17 cellular contexts compared by ENCODE assay signal in genomic region chr16:9665851-9666271, GRCh38.
"Had no signal": no experiment of that assay in that cellular context is flagged by ENCODE, and none has a peak within 500 bp of the region (broad histone marks: within the 10 kb centered on the region; RNA-seq: fewer than 3 reads in every experiment).

No MANE protein-coding gene starts in this region.

- H3K36me3 Mint-ChIP-seq: activated naive CD4-positive, alpha-beta T cell treated with anti-CD3 and anti-CD28 coated beads, Interleukin-2, amount 10 ng/mL, durations not matched to agents 7 days and 5 days; stimulated activated memory B cell treated with anti-CD40 and anti-IgM and Interleukin-4, amounts not matched to agents 10 μg/mL and 1 μg/mL and 100 μg/mL, for 72 hours had no signal

- H3K36me3 ChIP-seq: adrenal gland, neutrophil had no signal

- H3K4me1 ChIP-seq: adrenal gland had no signal

- H3K4me2 ChIP-seq: smooth muscle cell had no signal

- H3K9me3 ChIP-seq: adrenal gland, neutrophil had no signal

- ATAC-seq: naive thymus-derived CD8-positive, alpha-beta T cell; right cardiac atrium; stimulated activated memory B cell treated with anti-CD40 and anti-IgM and Interleukin-4, amounts not matched to agents 10 μg/mL and 1 μg/mL and 100 μg/mL, for 72 hours had no signal

- DNase-seq: activated CD4-positive, CD25-positive, alpha-beta regulatory T cell; activated naive CD4-positive, alpha-beta T cell treated with anti-CD3 and anti-CD28 coated beads, Interleukin-2, amount 10 ng/mL, durations not matched to agents 7 days and 5 days; adrenal gland; effector memory CD4-positive, alpha-beta T cell; erythroblast; kidney glomerular epithelial cell; midbrain; naive thymus-derived CD8-positive, alpha-beta T cell; posterior cingulate gyrus; right cardiac atrium; T-helper 2 cell; trophoblast cell had no signal

- H3K27ac ChIP-seq: adrenal gland, neutrophil had no signal

- H3K27ac Mint-ChIP-seq: activated naive CD4-positive, alpha-beta T cell treated with anti-CD3 and anti-CD28 coated beads, Interleukin-2, amount 10 ng/mL, durations not matched to agents 7 days and 5 days; activated T-helper 2 cell treated with anti-CD3 and anti-CD28 coated beads, Interferon-gamma antibody, Interleukin-2, Interleukin-4, amounts not matched to agents 10 μg/mL and 5 μg/mL and 100 μg/mL, durations not matched to agents 14 hours and 24 hours and 36 hours; naive thymus-derived CD8-positive, alpha-beta T cell; stimulated activated memory B cell treated with anti-CD40 and anti-IgM and Interleukin-4, amounts not matched to agents 10 μg/mL and 1 μg/mL and 100 μg/mL, for 72 hours had no signal

- H3K9me3 Mint-ChIP-seq: activated naive CD4-positive, alpha-beta T cell treated with anti-CD3 and anti-CD28 coated beads, Interleukin-2, amount 10 ng/mL, durations not matched to agents 7 days and 5 days; stimulated activated memory B cell treated with anti-CD40 and anti-IgM and Interleukin-4, amounts not matched to agents 10 μg/mL and 1 μg/mL and 100 μg/mL, for 72 hours had no signal

- H3K27me3 ChIP-seq: adrenal gland, neutrophil had no signal

- H3K4me3 Mint-ChIP-seq: activated naive CD4-positive, alpha-beta T cell treated with anti-CD3 and anti-CD28 coated beads, Interleukin-2, amount 10 ng/mL, durations not matched to agents 7 days and 5 days; central memory CD8-positive, alpha-beta T cell; naive thymus-derived CD8-positive, alpha-beta T cell; stimulated activated memory B cell treated with anti-CD40 and anti-IgM and Interleukin-4, amounts not matched to agents 10 μg/mL and 1 μg/mL and 100 μg/mL, for 72 hours had no signal

- H3K4me1 Mint-ChIP-seq: activated naive CD4-positive, alpha-beta T cell treated with anti-CD3 and anti-CD28 coated beads, Interleukin-2, amount 10 ng/mL, durations not matched to agents 7 days and 5 days; central memory CD8-positive, alpha-beta T cell; stimulated activated memory B cell treated with anti-CD40 and anti-IgM and Interleukin-4, amounts not matched to agents 10 μg/mL and 1 μg/mL and 100 μg/mL, for 72 hours had no signal

- H3K27me3 Mint-ChIP-seq: activated naive CD4-positive, alpha-beta T cell treated with anti-CD3 and anti-CD28 coated beads, Interleukin-2, amount 10 ng/mL, durations not matched to agents 7 days and 5 days; central memory CD8-positive, alpha-beta T cell had no signal

- H3K4me3 ChIP-seq: adrenal gland, smooth muscle cell had no signal
